ENCODE assay signal across 8 cellular contexts in the genomic region with DNA sequence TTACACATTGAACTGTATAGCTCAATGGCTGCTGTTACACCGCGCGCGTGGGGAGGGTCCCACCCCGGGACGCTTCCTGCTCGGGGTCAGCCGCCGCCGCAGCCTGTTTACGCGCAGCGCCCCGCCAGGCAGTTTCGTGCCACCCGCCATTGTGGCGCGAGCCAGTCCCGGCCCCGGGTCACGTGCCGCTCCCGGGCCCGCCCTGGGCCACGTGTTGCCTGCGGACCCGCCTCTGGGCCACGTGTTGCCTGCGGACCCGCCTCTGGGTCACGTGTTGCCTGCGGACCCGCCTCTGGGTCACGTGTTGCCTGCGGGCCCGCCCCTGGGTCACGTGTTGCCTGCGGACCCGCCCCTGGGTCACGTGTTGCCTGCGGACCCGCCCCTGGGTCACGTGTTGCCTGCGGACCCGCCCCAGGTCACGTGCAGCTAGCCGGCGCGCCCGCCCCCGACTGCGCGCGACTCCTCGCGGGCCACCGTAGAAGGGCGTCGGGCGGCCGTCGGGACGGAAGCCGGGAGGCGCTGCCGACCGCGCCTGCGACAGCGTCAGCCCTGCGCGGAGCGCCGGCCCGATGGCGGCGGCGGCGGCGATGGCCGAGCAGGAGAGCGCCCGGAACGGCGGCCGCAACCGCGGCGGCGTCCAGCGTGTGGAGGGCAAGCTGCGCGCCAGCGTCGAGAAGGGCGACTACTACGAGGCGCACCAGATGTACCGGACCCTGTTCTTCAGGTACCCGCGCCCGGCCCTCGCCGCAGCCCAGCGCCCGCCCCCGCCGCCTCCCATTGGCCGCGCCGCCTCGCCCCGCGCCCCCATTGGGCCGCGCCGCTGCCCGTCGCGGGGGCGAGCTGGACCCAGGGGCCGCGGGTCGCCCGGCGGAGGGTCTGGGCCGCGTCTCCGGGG. TPM values are rescaled to one million over a fixed set of nuclear protein-coding genes. Genes with fewer than 3 reads are reported as not detected.
DNase-seq lines count a peak whose midpoint lies in the region; ATAC-seq and TF ChIP-seq lines count a peak whose summit lies in the region.

A gene with protein sequence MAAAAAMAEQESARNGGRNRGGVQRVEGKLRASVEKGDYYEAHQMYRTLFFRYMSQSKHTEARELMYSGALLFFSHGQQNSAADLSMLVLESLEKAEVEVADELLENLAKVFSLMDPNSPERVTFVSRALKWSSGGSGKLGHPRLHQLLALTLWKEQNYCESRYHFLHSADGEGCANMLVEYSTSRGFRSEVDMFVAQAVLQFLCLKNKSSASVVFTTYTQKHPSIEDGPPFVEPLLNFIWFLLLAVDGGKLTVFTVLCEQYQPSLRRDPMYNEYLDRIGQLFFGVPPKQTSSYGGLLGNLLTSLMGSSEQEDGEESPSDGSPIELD (plus strand): TSS at position 478 of the 895 bp plus-strand sequence. CDS start 92 bp downstream, at position 570.

- H3K9me3 Mint-ChIP-seq in natural killer cell = no peaks in the 10 kb centered on the region

- peaks cover 19 to 23% of the 10 kb centered on the region in 2 donors for H3K4me1 Mint-ChIP-seq in natural killer cell

- ATAC-seq in GM21717 (IDR thresholded peaks at IDR 0.05; ENCODE audit: unreplicated experiment) (peak; percentile 63), natural killer cell (peak; percentile 80 to 93 (median 82))

- H3K4me3 ChIP-seq in fibroblast of mammary gland (ENCODE audit: control insufficient read depth, low read depth, low read length) = peak within 1 kb of the TSS; percentile 78

- H3K4me3 Mint-ChIP-seq in natural killer cell = peak within 1 kb of the TSS; percentile 99

- no peaks in the 10 kb centered on the region for H3K27me3 Mint-ChIP-seq in natural killer cell (ENCODE audit: low read depth in 2 of 2)

- H3K27ac Mint-ChIP-seq in natural killer cell = peak within 1 kb of the TSS; percentile 89 to 94

- intact Hi-C loops in natural killer cell (cut with micrococcal nuclease) = loop anchor here (2.0 kb wide), 1 partner anchor 46 kb away; no protein-coding TSS in a partner anchor

- H3K36me3 Mint-ChIP-seq in natural killer cell = no peaks in the 10 kb centered on the region

- DNase-seq in DMS79 (lab: John Stamatoyannopoulos, UW) (peak; percentile 55), KG1 (lab: John Stamatoyannopoulos, UW) (peak; percentile 78), RPMI7951 (ENCODE audit: low read depth) (peak; percentile 95), fibroblast of mammary gland (ENCODE audit: low read depth) (peak; percentile 90), natural killer cell (peak; percentile 98)
- peak; percentile 92 to 96 for DNase-seq in activated T-helper 1 cell treated with anti-CD3 and anti-CD28 coated beads, Interleukin-2, amount 50 U/mL, for 16 hours (ENCODE audit: low read depth in 1 of 2, low spot score in 1 of 2)
- peak; percentile 92 for DNase-seq in stimulated activated naive CD4-positive, alpha-beta T cell treated with Interleukin-2 at 50 U/mL for 16 hours (lab: John Stamatoyannopoulos, UW)

- TF ChIP-seq CTCF in fibroblast of mammary gland (conservative IDR thresholded peaks at IDR 0.05; ENCODE audit: control insufficient read depth, insufficient read depth, low read depth, low read length) (no peak), natural killer cell (IDR thresholded peaks at IDR 0.05) (no peak)

RNA-seq across cellular contexts. Expression of the gene that starts here (rescaled TPM):
- total RNA-seq in RPMI7951 (2014; rRNA removed; shearing (Covaris generic)) = 22.4 and 24.6 TPM in 2 replicates
- total RNA-seq in natural killer cell = 10 to 100 TPM; 69.3 to 81.6 (median 73.2) TPM

Comparison
In these comparisons a context has a peak if more than half of its experiments do, and no peak if none do; other contexts are left out.
1. Peak in every context shown above with its lines: DNase-seq, ATAC-seq and H3K4me3 ChIP-seq.